In the genomic region with DNA sequence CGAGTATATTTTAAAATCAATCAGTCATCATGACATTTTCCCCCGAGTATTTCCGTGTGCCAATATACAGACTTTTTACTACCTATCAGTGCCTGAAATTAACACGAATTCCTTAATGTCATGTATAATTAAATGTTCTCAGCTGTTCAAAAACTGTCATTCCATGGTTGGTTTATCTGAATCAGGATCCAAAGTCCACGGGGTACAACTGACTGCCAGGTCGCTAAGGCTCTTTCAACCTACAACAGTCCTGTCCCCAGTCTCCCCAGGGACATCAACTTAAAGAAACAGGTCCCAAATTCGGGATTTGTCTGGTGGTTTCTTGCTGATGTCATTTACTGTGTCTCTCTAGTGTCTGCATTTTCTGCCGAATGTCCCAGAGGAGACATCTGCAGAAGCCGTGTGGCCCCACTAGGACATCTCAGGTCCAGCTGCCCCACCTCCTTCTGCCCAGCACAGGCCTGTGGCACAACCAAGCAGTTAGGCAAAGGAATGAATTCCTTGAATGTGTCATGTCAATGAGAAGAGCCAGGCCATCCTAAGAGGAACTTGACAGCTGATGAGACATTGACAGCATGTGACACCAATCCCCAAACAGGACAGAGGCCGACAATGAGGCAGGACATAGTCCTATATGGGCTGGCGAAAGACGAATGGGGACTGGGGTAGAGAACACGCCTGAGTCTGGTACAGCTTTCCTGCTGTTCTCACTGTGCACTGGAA, we compare ENCODE assay signal across 12 cellular contexts.
DNase-seq lines count a peak whose midpoint lies in the region; ATAC-seq and TF ChIP-seq lines count a peak whose summit lies in the region.
"Had no signal": no experiment of that assay in that cellular context is flagged by ENCODE, and none has a peak within 500 bp of the region (broad histone marks: within the 10 kb centered on the region; RNA-seq: fewer than 3 reads in every experiment).

No MANE protein-coding gene starts in this region.

- H3K27me3 Mint-ChIP-seq in activated T-cell treated with anti-CD3 and anti-CD28 coated beads, Interleukin-2, amount 50 U/mL, for 72 hours (ENCODE audit: low read depth): no peaks in the 10 kb centered on the region
- no peaks in the 10 kb centered on the region for H3K27me3 Mint-ChIP-seq in activated T-cell treated with anti-CD3 and anti-CD28 coated beads, Interleukin-2, amount 50 U/mL, for 4 hours (ENCODE audit: low read depth)
- H3K27me3 Mint-ChIP-seq in glutamatergic neuron (ENCODE audit: unreplicated experiment) (peaks cover 11% of the 10 kb centered on the region), mesothelial cell of epicardium (ENCODE audit: low read depth) (no peaks in the 10 kb centered on the region)
- no peaks in the 10 kb centered on the region for H3K27me3 Mint-ChIP-seq in stimulated activated memory B cell treated with anti-CD40 and anti-IgM and Interleukin-4, amounts not matched to agents 10 μg/mL and 1 μg/mL and 100 μg/mL, for 72 hours
- H3K27me3 Mint-ChIP-seq: stimulated activated naive CD8-positive, alpha-beta T cell treated with anti-CD3 and anti-CD28 coated beads, Interleukin-15, amount 100 ng/mL, for 72 hours had no signal

- no peak overlapping the region for H3K4me3 Mint-ChIP-seq in activated T-cell treated with anti-CD3 and anti-CD28 coated beads, Interleukin-2, amount 50 U/mL, for 72 hours
- no peak overlapping the region for H3K4me3 Mint-ChIP-seq in activated T-cell treated with anti-CD3 and anti-CD28 coated beads, Interleukin-2, amount 50 U/mL, for 4 hours
- H3K4me3 Mint-ChIP-seq in glutamatergic neuron (ENCODE audit: unreplicated experiment) (no peak overlapping the region), mesothelial cell of epicardium (no peak overlapping the region)
- H3K4me3 Mint-ChIP-seq in stimulated activated memory B cell treated with anti-CD40 and anti-IgM and Interleukin-4, amounts not matched to agents 10 μg/mL and 1 μg/mL and 100 μg/mL, for 72 hours: no peak overlapping the region
- H3K4me3 Mint-ChIP-seq: stimulated activated naive CD8-positive, alpha-beta T cell treated with anti-CD3 and anti-CD28 coated beads, Interleukin-15, amount 100 ng/mL, for 72 hours had no signal

- H3K9me3 Mint-ChIP-seq in activated T-cell treated with anti-CD3 and anti-CD28 coated beads, Interleukin-2, amount 50 U/mL, for 72 hours: no peaks in the 10 kb centered on the region
- H3K9me3 Mint-ChIP-seq in activated T-cell treated with anti-CD3 and anti-CD28 coated beads, Interleukin-2, amount 50 U/mL, for 4 hours: no peaks in the 10 kb centered on the region
- peaks cover 15% of the 10 kb centered on the region for H3K9me3 Mint-ChIP-seq in glutamatergic neuron (ENCODE audit: unreplicated experiment)
- no peaks in the 10 kb centered on the region for H3K9me3 Mint-ChIP-seq in mesothelial cell of epicardium
- no peaks in the 10 kb centered on the region for H3K9me3 Mint-ChIP-seq in stimulated activated memory B cell treated with anti-CD40 and anti-IgM and Interleukin-4, amounts not matched to agents 10 μg/mL and 1 μg/mL and 100 μg/mL, for 72 hours
- H3K9me3 Mint-ChIP-seq: stimulated activated naive CD8-positive, alpha-beta T cell treated with anti-CD3 and anti-CD28 coated beads, Interleukin-15, amount 100 ng/mL, for 72 hours had no signal

- H3K4me1 Mint-ChIP-seq in activated T-cell treated with anti-CD3 and anti-CD28 coated beads, Interleukin-2, amount 50 U/mL, for 72 hours (ENCODE audit: low read depth): peaks cover 28% of the 10 kb centered on the region
- peaks cover 16% of the 10 kb centered on the region for H3K4me1 Mint-ChIP-seq in activated T-cell treated with anti-CD3 and anti-CD28 coated beads, Interleukin-2, amount 50 U/mL, for 4 hours (ENCODE audit: low read depth)
- H3K4me1 Mint-ChIP-seq in glutamatergic neuron (ENCODE audit: low read depth, unreplicated experiment): peaks cover 44% of the 10 kb centered on the region
- H3K4me1 Mint-ChIP-seq in mesothelial cell of epicardium: peaks cover 5% of the 10 kb centered on the region
- H3K4me1 Mint-ChIP-seq in stimulated activated memory B cell treated with anti-CD40 and anti-IgM and Interleukin-4, amounts not matched to agents 10 μg/mL and 1 μg/mL and 100 μg/mL, for 72 hours: peaks cover 20% of the 10 kb centered on the region

- no peak for DNase-seq in activated T-cell treated with anti-CD3 and anti-CD28 coated beads, Interleukin-2, amount 50 U/mL, for 72 hours
- DNase-seq in activated T-cell treated with anti-CD3 and anti-CD28 coated beads, Interleukin-2, amount 50 U/mL, for 4 hours: no peak
- DNase-seq in glutamatergic neuron (no peak), mesothelial cell of epicardium (ENCODE audit: low spot score in 2 of 2, unreplicated experiment in 2 of 2) (no peak), GM10248 (ENCODE audit: extremely low spot score) (no peak)
- no peak for DNase-seq in activated effector memory CD4-positive, alpha-beta T cell treated with anti-CD3 and anti-CD28 coated beads, Interleukin-2, amount 50 U/mL, for 16 hours
- DNase-seq: NCI-H1092, NCI-H2107, uterus had no signal

- CTCF ChIA-PET in GM10248 (lab: Yijun Ruan, JAX): interaction anchor here (0.6 to 3.3 kb wide), 14 partner anchors 8 to 612 kb away, joined by 3 to 16 read pairs (median 4); no protein-coding TSS in a partner anchor

- H3K27ac Mint-ChIP-seq in activated T-cell treated with anti-CD3 and anti-CD28 coated beads, Interleukin-2, amount 50 U/mL, for 72 hours: peak overlapping the region; percentile 83
- H3K27ac Mint-ChIP-seq in glutamatergic neuron (ENCODE audit: unreplicated experiment) (peak overlapping the region; percentile 36), mesothelial cell of epicardium (peak overlapping the region; percentile 9)
- peak overlapping the region; percentile 54 for H3K27ac Mint-ChIP-seq in stimulated activated memory B cell treated with anti-CD40 and anti-IgM and Interleukin-4, amounts not matched to agents 10 μg/mL and 1 μg/mL and 100 μg/mL, for 72 hours

- TF ChIP-seq CTCF in glutamatergic neuron (IDR thresholded peaks at IDR 0.05; ENCODE audit: partially characterized antibody, unreplicated experiment) (no peak), mesothelial cell of epicardium (IDR thresholded peaks at IDR 0.05; ENCODE audit: unreplicated experiment) (no peak), GM10248 (IDR thresholded peaks at IDR 0.05; ENCODE audit: control extremely low read depth, extremely low read depth, low read depth, missing control alignments) (no peak)

- POLR2A ChIA-PET in GM10248 (lab: Yijun Ruan, JAX): no interaction called here

- H3K36me3 Mint-ChIP-seq in activated T-cell treated with anti-CD3 and anti-CD28 coated beads, Interleukin-2, amount 50 U/mL, for 72 hours (ENCODE audit: insufficient read depth in 2 of 2): peaks cover 18 to 38% of the 10 kb centered on the region in 2 donors
- peaks cover 37% of the 10 kb centered on the region for H3K36me3 Mint-ChIP-seq in activated T-cell treated with anti-CD3 and anti-CD28 coated beads, Interleukin-2, amount 50 U/mL, for 4 hours (ENCODE audit: insufficient read depth)
- H3K36me3 Mint-ChIP-seq in glutamatergic neuron (ENCODE audit: unreplicated experiment): no peaks in the 10 kb centered on the region
- H3K36me3 Mint-ChIP-seq in mesothelial cell of epicardium: peaks cover 42% of the 10 kb centered on the region
- H3K36me3 Mint-ChIP-seq in stimulated activated memory B cell treated with anti-CD40 and anti-IgM and Interleukin-4, amounts not matched to agents 10 μg/mL and 1 μg/mL and 100 μg/mL, for 72 hours: peaks cover 56% of the 10 kb centered on the region

- no peak for ATAC-seq in activated T-cell treated with anti-CD3 and anti-CD28 coated beads, Interleukin-2, amount 50 U/mL, for 72 hours (replicated peaks in 1 of 2)
- ATAC-seq in activated T-cell treated with anti-CD3 and anti-CD28 coated beads, Interleukin-2, amount 50 U/mL, for 4 hours: no peak
- no peak for ATAC-seq in stimulated activated memory B cell treated with anti-CD40 and anti-IgM and Interleukin-4, amounts not matched to agents 10 μg/mL and 1 μg/mL and 100 μg/mL, for 72 hours
- ATAC-seq in HG03135 (IDR thresholded peaks at IDR 0.05; ENCODE audit: unreplicated experiment): no peak

Comparison
In these comparisons a context has a peak if more than half of its experiments do, and no peak if none do; other contexts are left out.
1. H3K27ac Mint-ChIP-seq: peak in every context shown above with its lines; median percentile 83 in activated T-cell treated with anti-CD3 and anti-CD28 coated beads, Interleukin-2, amount 50 U/mL, for 72 hours; 54 in stimulated activated memory B cell treated with anti-CD40 and anti-IgM and Interleukin-4, amounts not matched to agents 10 μg/mL and 1 μg/mL and 100 μg/mL, for 72 hours; 36 in glutamatergic neuron; 9 in mesothelial cell of epicardium.